ENCODE assay signal across 8 cellular contexts in the genomic region with DNA sequence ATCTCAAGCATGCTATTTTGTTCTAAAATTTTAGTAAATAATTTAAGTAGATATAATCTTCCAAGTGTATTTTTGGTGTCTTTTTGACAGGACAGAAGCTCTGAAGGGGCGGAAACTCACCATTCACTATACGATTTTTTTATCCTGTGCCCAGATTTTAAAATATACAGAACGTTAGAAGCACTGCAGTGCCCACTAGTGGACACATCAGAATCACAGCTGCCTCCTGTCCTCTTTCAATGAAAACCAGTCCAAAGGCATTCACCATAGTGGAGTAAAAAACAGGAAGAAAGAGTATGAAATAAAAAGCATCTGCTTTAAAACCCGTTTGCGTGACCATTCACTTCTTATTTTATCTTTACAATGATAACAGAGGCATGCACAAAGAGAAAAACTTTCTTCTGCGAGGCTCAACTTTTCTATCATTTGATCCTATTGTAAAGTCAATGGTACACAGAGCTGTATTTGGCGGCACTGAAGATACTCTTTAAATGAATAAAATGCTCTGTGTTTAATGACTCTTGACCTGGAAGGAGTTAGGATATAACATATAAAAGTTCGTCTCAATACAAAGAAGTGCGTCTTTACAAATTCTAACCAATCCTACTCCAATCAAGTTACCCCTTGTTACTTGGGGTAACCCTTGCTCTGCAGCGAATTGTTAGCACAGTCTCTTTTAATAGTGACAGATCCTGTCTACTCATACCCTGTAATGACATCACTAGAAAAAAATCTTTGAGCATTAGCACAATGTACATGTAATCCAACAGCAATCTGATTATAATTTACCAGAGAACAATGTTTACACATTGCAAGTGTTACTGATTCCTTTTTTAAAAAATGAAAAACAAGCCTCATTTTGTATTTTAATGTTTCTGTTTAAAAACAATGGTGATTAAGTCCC.
DNase-seq lines count a peak whose midpoint lies in the region; ATAC-seq, FAIRE-seq and TF ChIP-seq lines count a peak whose summit lies in the region.

No MANE protein-coding gene starts in this region.

- peaks cover 2% of the 10 kb centered on the region; the same call in 1 of the 3 replicates for H3K9me3 ChIP-seq in A549

- no peak overlapping the region for H2AFZ ChIP-seq in KMS-11 (ENCODE audit: low read depth)

- peak; percentile 37 to 52 for DNase-seq in A549 (ENCODE audit: low read depth in 1 of 2, low spot score in 1 of 2)
- peak; percentile 45 for DNase-seq in GM10248 (ENCODE audit: extremely low spot score)
- peak; percentile 53 for DNase-seq in RPMI7951 (ENCODE audit: low read depth)
- peak; percentile 70 to 72 for DNase-seq in cardiac fibroblast (ENCODE audit: low read depth in 2 of 2)
- peak; percentile 61 for DNase-seq in kidney glomerular epithelial cell (lab: John Stamatoyannopoulos, UW)
- DNase-seq in stimulated activated CD4-positive, alpha-beta T cell treated with anti-CD3 and anti-CD28 coated beads, TNF-alpha, amount 100 ng/mL, for 48 hours (ENCODE audit: low read depth in 3 of 3), result peak in 2 of 3 donors; percentile 3 to 10

- H3K9ac ChIP-seq in KMS-11, result no peak overlapping the region

- no peaks in the 10 kb centered on the region for H3K4me1 ChIP-seq in A549
- no peaks in the 10 kb centered on the region for H3K4me1 ChIP-seq in KMS-11 (ENCODE audit: low read depth, poor library complexity, severe bottlenecking)

- 20% methylated on average over 10 of the region's 10 CpGs for WGBS in A549 (ENCODE audit: missing lambda C conversion rate)

- H3K36me3 ChIP-seq in KMS-11 (ENCODE audit: insufficient read depth), result no peaks in the 10 kb centered on the region

- no peaks in the 10 kb centered on the region for H3K27me3 ChIP-seq in KMS-11 (ENCODE audit: insufficient read depth, low read depth)

- peak; percentile 66 to 79; a peak in 4 of 6 replicates for ATAC-seq in A549
- no peak for ATAC-seq in HG02885 (IDR thresholded peaks at IDR 0.05; ENCODE audit: poor library complexity, unreplicated experiment)

- FAIRE-seq in A549 (lab: Jason Lieb, UNC), result peak; percentile 51

- TF ChIP-seq POLR2A in A549 (IDR thresholded peaks at IDR 0.05; ENCODE audit: low read length), result no peak

- TF ChIP-seq RAD21 in A549 (conservative IDR thresholded peaks at IDR 0.05 in 1 of 2, IDR thresholded peaks at IDR 0.05 in 1 of 2), result peak; percentile 72 to 74

- POLR2A ChIA-PET in A549 (lab: Yijun Ruan, JAX) (no interaction called here), GM10248 (lab: Yijun Ruan, JAX) (no interaction called here)

- H3K4me3 ChIP-seq in A549 (no peak overlapping the region), KMS-11 (IDR thresholded peaks at IDR 0.05; ENCODE audit: insufficient read depth, low read depth, low read length) (no peak overlapping the region), cardiac fibroblast (replicated peaks in 1 of 2; ENCODE audit: low read depth in 2 of 2, low read length in 2 of 2) (no peak overlapping the region)

- H3K79me2 ChIP-seq in KMS-11 (ENCODE audit: insufficient read depth, low read depth), result no peaks in the 10 kb centered on the region

- CTCF ChIA-PET in A549 (lab: Yijun Ruan, JAX) (interaction anchor here (0.6 to 2.1 kb wide), 16 partner anchors 8 to 1890 kb away, joined by 3 to 10 read pairs (median 4); no protein-coding TSS in a partner anchor), GM10248 (lab: Yijun Ruan, JAX) (interaction anchor here (0.6 to 5.0 kb wide), 10 partner anchors 9 to 1833 kb away, joined by 3 to 20 read pairs (median 4); no protein-coding TSS in a partner anchor)

- H3K4me2 ChIP-seq in A549 (no peak overlapping the region), KMS-11 (no peak overlapping the region)

- TF ChIP-seq EP300 in A549 (IDR thresholded peaks at IDR 0.05), result no peak

- TF ChIP-seq CTCF in A549 (IDR thresholded peaks at IDR 0.05), result peak; percentile 86
- peak; percentile 77 for TF ChIP-seq CTCF in GM10248 (IDR thresholded peaks at IDR 0.05; ENCODE audit: control extremely low read depth, extremely low read depth, low read depth, missing control alignments)
- peak; percentile 72 for TF ChIP-seq CTCF in KMS-11 (conservative IDR thresholded peaks at IDR 0.05; ENCODE audit: low read depth, low read length)
- TF ChIP-seq CTCF in cardiac fibroblast (IDR thresholded peaks at IDR 0.05; ENCODE audit: low read depth, low read length), result peak; percentile 82

- no peaks in the 10 kb centered on the region for H4K20me1 ChIP-seq in KMS-11 (ENCODE audit: insufficient read depth)

- H3K27ac ChIP-seq in A549, result no peak overlapping the region
- no peak overlapping the region for H3K27ac ChIP-seq in KMS-11

TF ChIP-seq in A549, 52 proteins besides CTCF, POLR2A, EP300 and RAD21:
- TF ChIP-seq SMC3 (IDR thresholded peaks at IDR 0.05) (peak; percentile 67), KDM1A (IDR thresholded peaks at IDR 0.05; ENCODE audit: low read depth) (no peak)
TF ChIP-seq in A549: peak in this region for 1.

Comparison
In these comparisons a context has a peak if more than half of its experiments do, and no peak if none do; other contexts are left out.
1. DNase-seq: peak in every context shown above with its lines; median percentile 71 in cardiac fibroblast; 61 in kidney glomerular epithelial cell; 53 in RPMI7951; 45 in GM10248; 44 in A549; 6 in stimulated activated CD4-positive, alpha-beta T cell treated with anti-CD3 and anti-CD28 coated beads, TNF-alpha, amount 100 ng/mL, for 48 hours.